In the genomic region with DNA sequence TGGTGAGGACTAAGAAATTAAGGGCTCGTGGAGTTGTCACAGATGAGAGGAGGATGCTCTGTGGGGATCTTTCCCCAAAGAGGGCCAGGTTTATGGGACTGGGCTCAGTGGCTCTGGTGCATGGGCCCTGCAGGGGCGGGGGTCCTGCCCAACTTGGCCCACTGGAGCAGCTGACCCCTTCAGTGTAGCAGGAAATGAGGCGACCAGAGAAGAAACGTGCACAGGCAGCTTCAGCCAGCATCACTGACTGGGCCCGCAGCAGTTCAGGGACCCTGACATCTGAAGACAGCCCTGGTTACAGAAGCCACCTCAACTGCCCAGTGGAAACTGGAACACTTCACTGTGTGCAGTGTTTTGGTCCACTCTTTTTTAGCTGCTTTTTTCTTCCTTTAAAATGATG, we compare ENCODE assay signal across 32 cellular contexts.
DNase-seq lines count a peak whose midpoint lies in the region; ATAC-seq, FAIRE-seq and TF ChIP-seq lines count a peak whose summit lies in the region.
"Had no signal": no experiment of that assay in that cellular context is flagged by ENCODE, and none has a peak within 500 bp of the region (broad histone marks: within the 10 kb centered on the region; RNA-seq: fewer than 3 reads in every experiment).

No MANE protein-coding gene starts in this region.

- no peak for ATAC-seq in HG02588 (IDR thresholded peaks at IDR 0.05; ENCODE audit: unreplicated experiment)
- ATAC-seq: T-cell had no signal

- no peak overlapping the region for H4K91ac ChIP-seq in H1 (replicated peaks; ENCODE audit: insufficient read length, low read length)

- H4K5ac ChIP-seq in H1 (ENCODE audit: insufficient read length, low read depth, low read length), result no peak overlapping the region

- H3K4me1 Mint-ChIP-seq in activated naive CD4-positive, alpha-beta T cell treated with anti-CD3 and anti-CD28 coated beads for 36 hours (ENCODE audit: low read depth), result peaks cover 18% of the 10 kb centered on the region

- H3K4me1 ChIP-seq in H1 (replicated peaks in 1 of 4; ENCODE audit: control insufficient read depth in 3 of 4, insufficient read depth in 4 of 4, low read length in 3 of 4), result peaks cover 0 to 8% (median 5%) of the 10 kb centered on the region in 4 experiments; a peak in 3 of 7 replicates
- H3K4me1 ChIP-seq in prostate gland (replicated peaks), result peaks cover 9% of the 10 kb centered on the region
- no peaks in the 10 kb centered on the region for H3K4me1 ChIP-seq in MM.1S (ENCODE audit: low read length)
- H3K4me1 ChIP-seq: adrenal gland, Caco-2 had no signal

- no peak overlapping the region for H3K4me3 ChIP-seq in H7 (ENCODE audit: insufficient read depth, low read depth, low read length)
- H3K4me3 ChIP-seq in H1 (ENCODE audit: extremely low read depth in 1 of 4, insufficient read depth in 2 of 4, low read depth in 3 of 4, low read length in 4 of 4), result no peak overlapping the region
- no peak overlapping the region for H3K4me3 ChIP-seq in prostate gland
- no peak overlapping the region for H3K4me3 ChIP-seq in MM.1S (ENCODE audit: low read length)
- H3K4me3 ChIP-seq: adrenal gland, dorsolateral prefrontal cortex, GM23248, heart right ventricle, sigmoid colon, tibial nerve had no signal

- no peak overlapping the region for H3K4ac ChIP-seq in H1 (replicated peaks; ENCODE audit: insufficient read length, low read depth, low read length)

- H3K23me2 ChIP-seq in H1 (ENCODE audit: low read depth, low read length), result no peaks in the 10 kb centered on the region

- no peaks in the 10 kb centered on the region for H3K9me3 Mint-ChIP-seq in activated naive CD4-positive, alpha-beta T cell treated with anti-CD3 and anti-CD28 coated beads for 36 hours
- H3K9me3 Mint-ChIP-seq: activated CD4-positive, alpha-beta memory T cell treated with anti-CD3 and anti-CD28 coated beads for 36 hours; HFFc6; T-cell had no signal

- FAIRE-seq in H1 (lab: Jason Lieb, UNC), result no peak
- FAIRE-seq: endometrium, frontal cortex had no signal

- H2BK15ac ChIP-seq in H1 (ENCODE audit: low read length), result no peak overlapping the region

- no peak for TF ChIP-seq EP300 in H1 (IDR thresholded peaks at IDR 0.05; ENCODE audit: borderline replicate concordance in 1 of 2, low read depth in 2 of 2, low read length in 2 of 2)

- no peak overlapping the region for H3K4me2 ChIP-seq in H1 (ENCODE audit: insufficient read depth in 1 of 2, low read depth in 2 of 2, low read length in 2 of 2)
- no peak overlapping the region for H3K4me2 ChIP-seq in MM.1S (ENCODE audit: low read depth, low read length)

- H3K23ac ChIP-seq in H1 (ENCODE audit: insufficient read length), result no peak overlapping the region

- peaks cover 48% of the 10 kb centered on the region for H3K36me3 Mint-ChIP-seq in activated naive CD4-positive, alpha-beta T cell treated with anti-CD3 and anti-CD28 coated beads for 36 hours (ENCODE audit: low read depth)

- POLR2A ChIA-PET in H1 (lab: Charles Lee; ENCODE audit: partially characterized antibody), result no interaction called here

- H4K20me1 ChIP-seq in H1 (replicated peaks in 1 of 2; ENCODE audit: control insufficient read depth in 1 of 2, insufficient read depth in 2 of 2, low read length in 2 of 2) (no peaks in the 10 kb centered on the region), MM.1S (ENCODE audit: insufficient read depth, low read length) (no peaks in the 10 kb centered on the region)

- H3K79me1 ChIP-seq in H1 (ENCODE audit: low read depth, low read length), result no peaks in the 10 kb centered on the region; the same call in 1 of the 2 replicates

- no peak overlapping the region for H2BK120ac ChIP-seq in H1 (replicated peaks; ENCODE audit: low read depth, low read length)

- 91% methylated on average over 5 of the region's 5 CpGs; no CpG with 5 or more reads in 1 of the 2 experiments for WGBS in H1 (ENCODE audit: extremely low coverage in 1 of 2, insufficient coverage in 1 of 2, insufficient read length in 1 of 2, insufficient replicate concordance in 2 of 2, low coverage in 1 of 2, low lambda C conversion rate in 2 of 2, missing lambda C conversion rate in 1 of 2), 2 experiments
- 53% methylated on average over 5 of the region's 5 CpGs for WGBS in prostate gland

- no peaks in the 10 kb centered on the region for H3K9me3 ChIP-seq in H1 (ENCODE audit: insufficient read depth in 2 of 2, low read depth in 1 of 2, low read length in 1 of 2)
- no peaks in the 10 kb centered on the region for H3K9me3 ChIP-seq in prostate gland
- H3K9me3 ChIP-seq in MM.1S (replicated peaks; ENCODE audit: insufficient read depth, low read length), result no peaks in the 10 kb centered on the region
- H3K9me3 ChIP-seq: adrenal gland, Caco-2, heart right ventricle, sigmoid colon, tibial nerve had no signal

- no peak overlapping the region for H3K56ac ChIP-seq in H1 (replicated peaks; ENCODE audit: insufficient read length, low read depth, low read length)

- H3K14ac ChIP-seq in H1 (ENCODE audit: insufficient read length), result no peak overlapping the region

- no peak for TF ChIP-seq RAD21 in H1 (IDR thresholded peaks at IDR 0.05 in 1 of 2, conservative IDR thresholded peaks at IDR 0.05 in 1 of 2; ENCODE audit: low read depth in 2 of 2, low read length in 2 of 2)

- no peak overlapping the region for H2AK5ac ChIP-seq in H1 (ENCODE audit: low read depth, low read length)

- no peak overlapping the region for H2BK20ac ChIP-seq in H1 (ENCODE audit: low read length)

- no peaks in the 10 kb centered on the region for H3K27me3 Mint-ChIP-seq in activated naive CD4-positive, alpha-beta T cell treated with anti-CD3 and anti-CD28 coated beads for 36 hours (ENCODE audit: low read depth)
- H3K27me3 Mint-ChIP-seq: activated CD4-positive, alpha-beta memory T cell treated with anti-CD3 and anti-CD28 coated beads for 36 hours; progenitor cell of endocrine pancreas; T-cell had no signal

- intact Hi-C loops in activated naive CD4-positive, alpha-beta T cell treated with anti-CD3 and anti-CD28 coated beads for 36 hours (cut with micrococcal nuclease), result no loop called here
- intact Hi-C loops in prostate gland (cut with DNase I), result no loop called here

- CTCF ChIA-PET in activated naive CD4-positive, alpha-beta T cell treated with anti-CD3 and anti-CD28 coated beads for 36 hours (lab: Charles Lee), result interaction anchor here (0.7 to 1.2 kb wide), 5 partner anchors 8 to 66 kb away, joined by 3 to 4 read pairs (median 3); no protein-coding TSS in a partner anchor
- CTCF ChIA-PET in H1 (lab: Charles Lee; ENCODE audit: partially characterized antibody), result interaction anchor here (3.6 kb wide), 1 partner anchor 11 kb away, joined by 14 read pairs; no protein-coding TSS in a partner anchor

- H3K9ac ChIP-seq in H1 (replicated peaks in 1 of 4; ENCODE audit: extremely low read depth in 1 of 4, low read depth in 3 of 4, low read length in 3 of 4) (no peak overlapping the region), MM.1S (ENCODE audit: low read length) (no peak overlapping the region)
- H3K9ac ChIP-seq: GM23248 had no signal

- no peak for TF ChIP-seq POLR2A in H1 (IDR thresholded peaks at IDR 0.05; ENCODE audit: control extremely low read depth in 1 of 2, low read depth in 2 of 2, low read length in 2 of 2)
- no peak for TF ChIP-seq POLR2A in prostate gland (IDR thresholded peaks at IDR 0.05)

- H4K8ac ChIP-seq in H1 (ENCODE audit: extremely low read depth, insufficient read depth, low read length), result peak overlapping the region; percentile 9; the same call in 1 of the 2 replicates

- no peak overlapping the region for H3K4me3 Mint-ChIP-seq in activated naive CD4-positive, alpha-beta T cell treated with anti-CD3 and anti-CD28 coated beads for 36 hours
- H3K4me3 Mint-ChIP-seq: activated CD4-positive, alpha-beta memory T cell treated with anti-CD3 and anti-CD28 coated beads for 36 hours; HFFc6; T-cell had no signal

- H3F3A ChIP-seq in MM.1S (ENCODE audit: insufficient read depth, low read length), result no peaks in the 10 kb centered on the region

- no peak overlapping the region for H2BK5ac ChIP-seq in H1 (ENCODE audit: low read depth, low read length)

- TF ChIP-seq CTCF in H1 (IDR thresholded peaks at IDR 0.05; ENCODE audit: control extremely low read depth in 1 of 3, insufficient read depth in 1 of 3, low read depth in 1 of 3, low read length in 3 of 3) (no peak), prostate gland (IDR thresholded peaks at IDR 0.05) (no peak), MM.1S (IDR thresholded peaks at IDR 0.05; ENCODE audit: low read length) (no peak)

- H2AFZ ChIP-seq in H1 (ENCODE audit: low read length) (no peak overlapping the region), MM.1S (ENCODE audit: low read length) (no peak overlapping the region)
- H2AFZ ChIP-seq: GM23248 had no signal

- no peak overlapping the region for H2BK12ac ChIP-seq in H1 (ENCODE audit: low read depth, low read length)

- H3K9me2 ChIP-seq in MM.1S (replicated peaks; ENCODE audit: insufficient read depth, low read length), result no peaks in the 10 kb centered on the region

- H3K79me2 ChIP-seq in H1 (ENCODE audit: control insufficient read depth in 1 of 2, insufficient read depth in 2 of 2, low read length in 2 of 2) (no peaks in the 10 kb centered on the region), MM.1S (ENCODE audit: low read length) (no peaks in the 10 kb centered on the region)

- no peak overlapping the region for H3K18ac ChIP-seq in H1 (ENCODE audit: extremely low read depth, low read length)

- H3K27ac Mint-ChIP-seq in activated naive CD4-positive, alpha-beta T cell treated with anti-CD3 and anti-CD28 coated beads for 36 hours, result peak overlapping the region; percentile 48
- H3K27ac Mint-ChIP-seq: activated CD4-positive, alpha-beta memory T cell treated with anti-CD3 and anti-CD28 coated beads for 36 hours; HFFc6 had no signal

- peaks cover 9% of the 10 kb centered on the region for H3K36me3 ChIP-seq in H7 (replicated peaks; ENCODE audit: control insufficient read depth, insufficient read depth, low read length)
- peaks cover 6 to 21% (median 14%) of the 10 kb centered on the region in 4 experiments for H3K36me3 ChIP-seq in H1 (ENCODE audit: control insufficient read depth in 2 of 4, insufficient read depth in 4 of 4, low read length in 3 of 4)
- peaks cover 0 to 5% of the 10 kb centered on the region in 2 donors for H3K36me3 ChIP-seq in prostate gland
- no peaks in the 10 kb centered on the region for H3K36me3 ChIP-seq in MM.1S (replicated peaks; ENCODE audit: insufficient read depth, low read length)

- H3K27me3 ChIP-seq in H7 (ENCODE audit: control insufficient read depth, insufficient read depth, low read length) (no peaks in the 10 kb centered on the region), H1 (replicated peaks in 1 of 4; ENCODE audit: control insufficient read depth in 3 of 4, extremely low read depth in 1 of 4, insufficient read depth in 3 of 4, low read length in 3 of 4) (no peaks in the 10 kb centered on the region), prostate gland (replicated peaks; ENCODE audit: insufficient read depth) (no peaks in the 10 kb centered on the region), MM.1S (replicated peaks; ENCODE audit: insufficient read depth, low read length) (no peaks in the 10 kb centered on the region)
- H3K27me3 ChIP-seq: adrenal gland, dorsolateral prefrontal cortex, heart right ventricle, sigmoid colon, tibial nerve had no signal

- H3K27ac ChIP-seq in H1 (ENCODE audit: low read depth, low read length), result no peak overlapping the region
- peak overlapping the region in 1 of 2 donors; percentile 7 for H3K27ac ChIP-seq in prostate gland
- H3K27ac ChIP-seq in MM.1S (ENCODE audit: low read length), result no peak overlapping the region
- H3K27ac ChIP-seq: adrenal gland, GM23248, heart right ventricle, HL-60, sigmoid colon, tibial nerve had no signal

- DNase-seq in activated naive CD4-positive, alpha-beta T cell treated with anti-CD3 and anti-CD28 coated beads for 36 hours, result no peak
- DNase-seq in activated naive CD4-positive, alpha-beta T cell (lab: John Stamatoyannopoulos, UW), result no peak
- peak; percentile 28 for DNase-seq in H7
- no peak for DNase-seq in H1 (ENCODE audit: low read depth in 1 of 2, low spot score in 2 of 2)
- peak; percentile 15 for DNase-seq in stimulated activated CD8-positive, alpha-beta memory T cell treated with anti-CD3 and anti-CD28 coated beads, Interleukin-4, amount 100 ng/mL, for 48 hours
- DNase-seq in prostate gland (ENCODE audit: low spot score), result no peak
- no peak for DNase-seq in MM.1S
- DNase-seq: activated CD4-positive, alpha-beta memory T cell treated with anti-CD3 and anti-CD28 coated beads for 36 hours; activated CD4-positive, CD25-positive, alpha-beta regulatory T cell; activated effector memory CD4-positive, alpha-beta T cell treated with anti-CD3 and anti-CD28 coated beads, Interleukin-2, amount 50 U/mL, for 16 hours; Caco-2; DMS79 treated with DMSO at 0.1 percent for 48 hours; dorsolateral prefrontal cortex; GDM1; GM23248; heart right ventricle; HFFc6; NCI-H1417 treated with DMSO at 0.1 percent for 48 hours; NCI-H2081; NCI-H524 treated with DMSO at 0.1 percent for 48 hours; OCI-M1; sigmoid colon; stimulated activated CD4-positive, alpha-beta T cell treated with anti-CD3 and anti-CD28 coated beads, Interleukin-12 subunit alpha, Interleukin-12 subunit beta, amount 100 ng/mL, for 4 hours; stimulated activated CD4-positive, alpha-beta T cell treated with anti-CD3 and anti-CD28 coated beads, Interleukin-2, amount 100 ng/mL, for 48 hours; T-cell had no signal

Comparison
In these comparisons a context has a peak if more than half of its experiments do, and no peak if none do; other contexts are left out.
1. DNase-seq: peak in H7 (single experiment) and stimulated activated CD8-positive, alpha-beta memory T cell treated with anti-CD3 and anti-CD28 coated beads, Interleukin-4, amount 100 ng/mL, for 48 hours (single experiment); none in activated naive CD4-positive, alpha-beta T cell treated with anti-CD3 and anti-CD28 coated beads for 36 hours (single experiment), activated naive CD4-positive, alpha-beta T cell (0 of 4), H1 (0 of 2), prostate gland (single experiment) and MM.1S (single experiment).